ENCODE assay signal across 21 cellular contexts in genomic region chr4:173200103-173200502, GRCh38. TPM values are rescaled to one million over a fixed set of nuclear protein-coding genes. Genes with fewer than 3 reads are reported as not detected.
A peak's percentile ranks its signal among the peaks of the same experiment; 100 is the strongest.
DNase-seq lines count a peak whose midpoint lies in the region; FAIRE-seq and TF ChIP-seq lines count a peak whose summit lies in the region.
"Had no signal": no experiment of that assay in that cellular context is flagged by ENCODE, and none has a peak within 500 bp of the region (broad histone marks: within the 10 kb centered on the region; RNA-seq: fewer than 3 reads in every experiment).

No MANE protein-coding gene starts in this region.

- no peak overlapping the region for H3K9ac ChIP-seq in endothelial cell of umbilical vein (replicated peaks; ENCODE audit: extremely low read depth, insufficient read depth, low read length)
- H3K9ac ChIP-seq: BLaER1 had no signal

- H3K4me2 ChIP-seq in OCI-LY7 (ENCODE audit: low read length) (no peak overlapping the region), endothelial cell of umbilical vein (ENCODE audit: insufficient read depth, low read length) (peak overlapping the region; percentile 29)
- H3K4me2 ChIP-seq: BLaER1 had no signal

- in situ Hi-C loops in GM13977 (cut with MboI; ENCODE audit: low pct_unique_long_range_greater_than_20kb, low sequenced_read_pairs, unreplicated experiment), result no loop called here

- DNase-seq in OCI-LY7 (ENCODE audit: low spot score), result no peak
- no peak for DNase-seq in endothelial cell of umbilical vein (ENCODE audit: low read depth, low spot score)
- no peak for DNase-seq in GM10266 (ENCODE audit: extremely low spot score)
- no peak for DNase-seq in NCI-H2227 (lab: John Stamatoyannopoulos, UW; ENCODE audit: unreplicated experiment)
- no peak for DNase-seq in GM13977 (ENCODE audit: low spot score)
- DNase-seq: 8988T; ACHN; BE2C; C1 segment of cervical spinal cord; Caco-2; Calu3; CD4-positive, alpha-beta T cell; CD8-positive, alpha-beta T cell; DMS79 treated with DMSO at 0.1 percent for 48 hours; GDM1 had no signal

- no peaks in the 10 kb centered on the region for H3K9me1 ChIP-seq in endothelial cell of umbilical vein (replicated peaks; ENCODE audit: control insufficient read depth, extremely low read depth, insufficient read depth, low read length)

- H3K9me3 ChIP-seq in OCI-LY7 (ENCODE audit: low read length) (no peaks in the 10 kb centered on the region; the same call in 1 of the 2 replicates), endothelial cell of umbilical vein (replicated peaks; ENCODE audit: control insufficient read depth, insufficient read depth, low read length) (no peaks in the 10 kb centered on the region)
- H3K9me3 ChIP-seq: BE2C, Caco-2 had no signal

- H3K79me2 ChIP-seq in OCI-LY7 (ENCODE audit: insufficient read depth, low read depth, low read length), result peaks cover 45% of the 10 kb centered on the region
- no peaks in the 10 kb centered on the region for H3K79me2 ChIP-seq in endothelial cell of umbilical vein (ENCODE audit: control insufficient read depth, insufficient read depth, low read length)

- H3K36me3 ChIP-seq in OCI-LY7 (ENCODE audit: insufficient read depth, low read length), result peaks cover 20% of the 10 kb centered on the region
- H3K36me3 ChIP-seq in endothelial cell of umbilical vein (ENCODE audit: control insufficient read depth in 2 of 2, extremely low read depth in 1 of 2, insufficient read depth in 2 of 2, low read length in 2 of 2), result no peaks in the 10 kb centered on the region
- H3K36me3 ChIP-seq: BE2C had no signal

- H4K20me1 ChIP-seq in OCI-LY7 (ENCODE audit: insufficient read depth, low read length) (peaks cover 10% of the 10 kb centered on the region), endothelial cell of umbilical vein (replicated peaks; ENCODE audit: control insufficient read depth, extremely low read depth, insufficient read depth, low read length) (no peaks in the 10 kb centered on the region)

- H3K27ac ChIP-seq in 22Rv1, result peak overlapping the region; percentile 97
- no peak overlapping the region for H3K27ac ChIP-seq in OCI-LY7 (ENCODE audit: low read depth, low read length, poor library complexity, severe bottlenecking)
- H3K27ac ChIP-seq in endothelial cell of umbilical vein (ENCODE audit: insufficient read depth, low read depth, low read length), result no peak overlapping the region
- H3K27ac ChIP-seq: BLaER1 had no signal

- H3K4me1 ChIP-seq in OCI-LY7 (ENCODE audit: insufficient read depth, low read length, poor library complexity, severe bottlenecking) (peaks cover 5% of the 10 kb centered on the region), endothelial cell of umbilical vein (ENCODE audit: control insufficient read depth, extremely low read depth, insufficient read depth, low read length) (peaks cover 7% of the 10 kb centered on the region)
- H3K4me1 ChIP-seq: BE2C, Caco-2 had no signal

- TF ChIP-seq POLR2A in endothelial cell of umbilical vein (IDR thresholded peaks at IDR 0.05; ENCODE audit: low read depth, low read length), result no peak

- H3K27me3 ChIP-seq in endothelial cell of umbilical vein (ENCODE audit: control insufficient read depth in 2 of 2, insufficient read depth in 2 of 2, low read length in 2 of 2), result no peaks in the 10 kb centered on the region
- H3K27me3 ChIP-seq: BE2C, BLaER1 had no signal

- H2AFZ ChIP-seq in OCI-LY7 (ENCODE audit: low read length) (no peak overlapping the region), endothelial cell of umbilical vein (ENCODE audit: low read depth, low read length) (no peak overlapping the region)

- POLR2A ChIA-PET in OCI-LY7 (lab: Charles Lee), result interaction anchor here (0.6 kb wide), 1 partner anchor 18 kb away, joined by 7 read pairs; no protein-coding TSS in a partner anchor
- POLR2A ChIA-PET in endothelial cell of umbilical vein (lab: Charles Lee), result no interaction called here

- CTCF ChIA-PET in OCI-LY7 (lab: Charles Lee; ENCODE audit: unreplicated experiment) (no interaction called here), endothelial cell of umbilical vein (lab: Charles Lee) (no interaction called here)

- no peak overlapping the region for H3K4me3 ChIP-seq in OCI-LY7 (ENCODE audit: low read depth, low read length, poor library complexity, severe bottlenecking)
- H3K4me3 ChIP-seq in endothelial cell of umbilical vein (replicated peaks in 1 of 3; ENCODE audit: insufficient read depth in 1 of 3, low read depth in 1 of 3, low read length in 3 of 3), result no peak overlapping the region
- H3K4me3 ChIP-seq: BLaER1 had no signal

- no peak for FAIRE-seq in endothelial cell of umbilical vein (lab: Jason Lieb, UNC)
- FAIRE-seq: A204.1, D721Med, GM12891, GM18507 had no signal

- BruUV-seq in OCI-LY7 (replicated peaks; lab: Mats Ljungman, UMichigan) (TSS peak; percentile 17), endothelial cell of umbilical vein (replicated peaks; lab: Mats Ljungman, UMichigan) (no TSS peak)

- TF ChIP-seq CTCF in 22Rv1 (IDR thresholded peaks at IDR 0.05) (no peak), OCI-LY7 (conservative IDR thresholded peaks at IDR 0.05; ENCODE audit: low read length) (no peak), endothelial cell of umbilical vein (IDR thresholded peaks at IDR 0.05; ENCODE audit: extremely low read depth in 1 of 2, insufficient read depth in 1 of 2, low read depth in 1 of 2, low read length in 2 of 2) (no peak), GM10266 (IDR thresholded peaks at IDR 0.05; ENCODE audit: control insufficient read depth, insufficient read depth, low read depth, missing control alignments) (no peak), GM13977 (IDR thresholded peaks at IDR 0.05; ENCODE audit: extremely low read depth, insufficient read depth, missing control alignments) (no peak)

- intact Hi-C loops in OCI-LY7 (cut with micrococcal nuclease; ENCODE audit: unreplicated experiment) (no loop called here), endothelial cell of umbilical vein (cut with micrococcal nuclease) (no loop called here)

- no peaks in the 10 kb centered on the region for H3K9me2 ChIP-seq in OCI-LY7 (ENCODE audit: insufficient read depth, low read length)

- dilution Hi-C loops in endothelial cell of umbilical vein (cut with MboI; ENCODE audit: extremely low pct_ligation_motif_present, low sequenced_read_pairs), result no loop called here

TF ChIP-seq in endothelial cell of umbilical vein, 7 proteins besides CTCF, POLR2A, EP300 and RAD21:
- TF ChIP-seq JUN (IDR thresholded peaks at IDR 0.05; ENCODE audit: borderline replicate concordance, insufficient read depth, insufficient read length, low read depth) (no peak), FOS (IDR thresholded peaks at IDR 0.05; ENCODE audit: borderline replicate concordance, insufficient read depth, low read length) (no peak), GATA2 (IDR thresholded peaks at IDR 0.05; ENCODE audit: insufficient read depth, insufficient read length, low read depth, low read length) (no peak), EZH2 (IDR thresholded peaks at IDR 0.05; ENCODE audit: borderline replicate concordance, low read depth, low read length, severe bottlenecking) (no peak), POLR2AphosphoS5 (IDR thresholded peaks at IDR 0.05; ENCODE audit: insufficient read depth, low read depth, low read length) (no peak), MAX (IDR thresholded peaks at IDR 0.05; ENCODE audit: insufficient read depth, insufficient read length) (no peak), MYC (IDR thresholded peaks at IDR 0.05; ENCODE audit: low read depth, low read length) (no peak)

RNA-seq across cellular contexts. Expression of gene GALNT7, which starts 31.5 kb away (rescaled TPM):
- 20.3 and 24.8 TPM in 2 replicates for total RNA-seq in OCI-LY7 (2014; rRNA removed; shearing (Covaris generic))
- total RNA-seq in OCI-LY7 (2022), result 33.4 and 34.4 TPM in 2 replicates
- total RNA-seq in endothelial cell of umbilical vein, result 54.6 and 63.3 TPM in 2 replicates
- polyA plus RNA-seq in endothelial cell of umbilical vein, result 14.2 and 19.6 TPM in 2 replicates
- polyA plus RNA-seq in endothelial cell of umbilical vein (2011; cell fraction: cytosol; rRNA removed), result 20.5 and 20.6 TPM in 2 replicates
- polyA plus RNA-seq in endothelial cell of umbilical vein (2011; cell fraction: nucleus; rRNA removed), result 40.6 and 59.9 TPM in 2 replicates
- polyA plus RNA-seq in endothelial cell of umbilical vein (2012), result 34.9 and 66.0 TPM in 2 replicates
- polyA minus RNA-seq in endothelial cell of umbilical vein, result 48.5 and 57.0 TPM in 2 replicates
- polyA minus RNA-seq in endothelial cell of umbilical vein (2011; cell fraction: cytosol; rRNA and poly(A)+ RNA removed), result 8.4 TPM
- polyA minus RNA-seq in endothelial cell of umbilical vein (2011; cell fraction: nucleus; rRNA and poly(A)+ RNA removed), result 45.2 and 73.6 TPM in 2 replicates
